ENCODE assay signal across 18 cellular contexts in genomic region chr12:49641748-49642369, GRCh38. TPM values are rescaled to one million over a fixed set of nuclear protein-coding genes. Genes with fewer than 3 reads are reported as not detected.
DNase-seq lines count a peak whose midpoint lies in the region; ATAC-seq, FAIRE-seq and TF ChIP-seq lines count a peak whose summit lies in the region.
"Had no signal": no experiment of that assay in that cellular context is flagged by ENCODE, and none has a peak within 500 bp of the region (broad histone marks: within the 10 kb centered on the region; RNA-seq: fewer than 3 reads in every experiment).

No MANE protein-coding gene starts in this region.

- no peak for TF ChIP-seq RAD21 in HepG2 (CRISPR knock-in tag; IDR thresholded peaks at IDR 0.05)

- H3K27me3 ChIP-seq in HepG2 (ENCODE audit: control insufficient read depth in 1 of 2, insufficient read depth in 2 of 2, low read length in 2 of 2) (no peaks in the 10 kb centered on the region; a peak in 1 of 5 replicates), right lobe of liver (no peaks in the 10 kb centered on the region), endodermal cell (ENCODE audit: control insufficient read depth, insufficient read depth, low read length, poor library complexity, severe bottlenecking) (no peaks in the 10 kb centered on the region), neural progenitor cell (no peaks in the 10 kb centered on the region), suprapubic skin (no peaks in the 10 kb centered on the region)

- H3K4me1 Mint-ChIP-seq in endodermal cell (peaks cover 32% of the 10 kb centered on the region), neural progenitor cell (peaks cover 14% of the 10 kb centered on the region), progenitor cell of endocrine pancreas (ENCODE audit: low read depth) (peaks cover 3% of the 10 kb centered on the region)

- TF ChIP-seq POLR2A in HepG2 (IDR thresholded peaks at IDR 0.05; ENCODE audit: insufficient read depth in 1 of 2, low read depth in 2 of 2, low read length in 2 of 2) (no peak), right lobe of liver (IDR thresholded peaks at IDR 0.05) (no peak), suprapubic skin (IDR thresholded peaks at IDR 0.05) (no peak)

- no peak for FAIRE-seq in HepG2 (lab: Jason Lieb, UNC)

- H3F3A ChIP-seq in neural progenitor cell (ENCODE audit: low read depth), result peaks cover 17% of the 10 kb centered on the region

- peak overlapping the region; percentile 53 for H3K4me2 ChIP-seq in HepG2 (ENCODE audit: low read depth, low read length)
- H3K4me2 ChIP-seq in neural progenitor cell, result no peak overlapping the region
- H3K4me2 ChIP-seq: KMS-11 had no signal

- in situ Hi-C loops in HepG2 (cut with HindIII; ENCODE audit: extremely low pct_ligation_motif_present, low pct_unique_long_range_greater_than_20kb), result loop anchor here (5.0 kb wide), 1 partner anchor 65 kb away; the partner anchor contains the start of gene FMNL3

- H3K9me3 Mint-ChIP-seq in endodermal cell (no peaks in the 10 kb centered on the region), neural progenitor cell (no peaks in the 10 kb centered on the region), progenitor cell of endocrine pancreas (ENCODE audit: low read depth) (no peaks in the 10 kb centered on the region)
- H3K9me3 Mint-ChIP-seq: CD14-positive monocyte had no signal

- intact Hi-C loops in HepG2 (cut with micrococcal nuclease; ENCODE audit: unreplicated experiment) (no loop called here), right lobe of liver (cut with DNase I) (loop anchor here (5.0 kb wide), 1 partner anchor 65 kb away; the partner anchor contains the start of gene FMNL3 (in 2 of the 2))

- TF ChIP-seq CTCF in HepG2 (CRISPR knock-in tag; IDR thresholded peaks at IDR 0.05), result no peak
- TF ChIP-seq CTCF in right lobe of liver (IDR thresholded peaks at IDR 0.05), result no peak
- no peak for TF ChIP-seq CTCF in endodermal cell (conservative IDR thresholded peaks at IDR 0.05)
- no peak for TF ChIP-seq CTCF in neural progenitor cell (IDR thresholded peaks at IDR 0.05)
- TF ChIP-seq CTCF in suprapubic skin (IDR thresholded peaks at IDR 0.05), result no peak
- TF ChIP-seq CTCF in progenitor cell of endocrine pancreas (IDR thresholded peaks at IDR 0.05; ENCODE audit: unreplicated experiment), result no peak

- H3K79me2 ChIP-seq in HepG2 (ENCODE audit: insufficient read depth, low read length), result no peaks in the 10 kb centered on the region
- H3K79me2 ChIP-seq in neural progenitor cell (ENCODE audit: low read depth), result no peaks in the 10 kb centered on the region

- no peak overlapping the region for H3K27ac Mint-ChIP-seq in endodermal cell
- H3K27ac Mint-ChIP-seq in neural progenitor cell, result no peak overlapping the region
- no peak overlapping the region for H3K27ac Mint-ChIP-seq in progenitor cell of endocrine pancreas
- H3K27ac Mint-ChIP-seq: CD14-positive monocyte had no signal

- H3K27me3 Mint-ChIP-seq in endodermal cell (ENCODE audit: insufficient read depth), result no peaks in the 10 kb centered on the region
- H3K27me3 Mint-ChIP-seq in neural progenitor cell (ENCODE audit: insufficient read depth, low read depth), result no peaks in the 10 kb centered on the region
- H3K27me3 Mint-ChIP-seq in progenitor cell of endocrine pancreas, result no peaks in the 10 kb centered on the region

- H3K36me3 ChIP-seq in HepG2 (replicated peaks in 1 of 2; ENCODE audit: control insufficient read depth in 1 of 2, insufficient read depth in 2 of 2, low read length in 2 of 2) (peaks cover 0 to 1% of the 10 kb centered on the region in 2 experiments; a peak in 2 of 5 replicates), right lobe of liver (peaks cover 0 to 12% (median 3%) of the 10 kb centered on the region in 4 donors), endodermal cell (ENCODE audit: control insufficient read depth, insufficient read depth, low read length) (peaks cover 46% of the 10 kb centered on the region), neural progenitor cell (no peaks in the 10 kb centered on the region), suprapubic skin (peaks cover 45% of the 10 kb centered on the region)

- POLR2A ChIA-PET in HepG2 (lab: Yijun Ruan, JAX), result interaction anchor here (1.0 to 1.9 kb wide), 3 partner anchors 18 to 186 kb away, joined by 3 to 15 read pairs (median 5); partner anchors contain the start of genes NCKAP5L, PRPF40B and TMBIM6

- H3K4me3 Mint-ChIP-seq in endodermal cell, result no peak overlapping the region
- H3K4me3 Mint-ChIP-seq in neural progenitor cell, result no peak overlapping the region
- no peak overlapping the region for H3K4me3 Mint-ChIP-seq in progenitor cell of endocrine pancreas (ENCODE audit: low read depth)
- H3K4me3 Mint-ChIP-seq: CD14-positive monocyte had no signal

- H3K9ac ChIP-seq in HepG2 (ENCODE audit: insufficient read depth, low read depth, low read length), result peak overlapping the region; percentile 75
- no peak overlapping the region for H3K9ac ChIP-seq in endodermal cell (ENCODE audit: extremely low read depth, low read length, poor library complexity, severe bottlenecking)
- H3K9ac ChIP-seq in neural progenitor cell, result no peak overlapping the region
- H3K9ac ChIP-seq: KMS-11 had no signal

- H3K36me3 Mint-ChIP-seq in endodermal cell (ENCODE audit: low read depth), result peaks cover 34% of the 10 kb centered on the region
- peaks cover 17% of the 10 kb centered on the region for H3K36me3 Mint-ChIP-seq in neural progenitor cell
- peaks cover 14% of the 10 kb centered on the region for H3K36me3 Mint-ChIP-seq in progenitor cell of endocrine pancreas (ENCODE audit: insufficient read depth)

- DNase-seq in HepG2 (ENCODE audit: low spot score), result no peak
- DNase-seq in right lobe of liver, result no peak
- no peak for DNase-seq in endodermal cell
- no peak for DNase-seq in neural progenitor cell (ENCODE audit: low spot score)
- no peak for DNase-seq in suprapubic skin (ENCODE audit: low spot score in 2 of 2)
- no peak for DNase-seq in progenitor cell of endocrine pancreas (ENCODE audit: low spot score, unreplicated experiment)
- DNase-seq in mucosa of gallbladder (ENCODE audit: low spot score), result no peak
- no peak for DNase-seq in activated CD4-positive, alpha-beta T cell treated with anti-CD3 and anti-CD28 coated beads for 48 hours
- DNase-seq: COR-L47; H7; NCI-H1436; NCI-H2029; NCI-H2171; NCI-H446; NCI-H69; NK-92 treated with Interleukin-12 subunit alpha and Interleukin-12 subunit beta, amount 100 ng/mL, for 24 hours had no signal

- TF ChIP-seq EP300 in HepG2 (IDR thresholded peaks at IDR 0.05; ENCODE audit: low read depth in 2 of 2, low read length in 2 of 2) (no peak), HepG2 (CRISPR knock-in tag; IDR thresholded peaks at IDR 0.05; ENCODE audit: borderline replicate concordance) (no peak), suprapubic skin (IDR thresholded peaks at IDR 0.05) (no peak)

- H3K9me3 ChIP-seq in HepG2 (ENCODE audit: low read length), result no peaks in the 10 kb centered on the region
- H3K9me3 ChIP-seq in right lobe of liver, result no peaks in the 10 kb centered on the region
- no peaks in the 10 kb centered on the region for H3K9me3 ChIP-seq in endodermal cell (ENCODE audit: control insufficient read depth, low read length)
- H3K9me3 ChIP-seq in neural progenitor cell (ENCODE audit: low read depth), result no peaks in the 10 kb centered on the region
- H3K9me3 ChIP-seq in suprapubic skin, result no peaks in the 10 kb centered on the region

- H2AFZ ChIP-seq in HepG2 (ENCODE audit: low read length), result peak overlapping the region; percentile 18
- no peak overlapping the region for H2AFZ ChIP-seq in neural progenitor cell (replicated peaks)

- 96% methylated on average over 13 of the region's 17 CpGs for WGBS in HepG2 (ENCODE audit: low lambda C conversion rate)
- 91% methylated on average over 16 of the region's 17 CpGs for WGBS in right lobe of liver (ENCODE audit: insufficient coverage, low coverage, low lambda C conversion rate, missing lambda C conversion rate)
- WGBS in endodermal cell (ENCODE audit: insufficient coverage in 1 of 2, insufficient read length in 1 of 2), 2 experiments, result 95 to 96% methylated on average over 12 to 17 of the region's 17 CpGs
- 87% methylated on average over 17 of the region's 17 CpGs for WGBS in suprapubic skin

- CTCF ChIA-PET in HepG2 (lab: Yijun Ruan, JAX; ENCODE audit: low intra/inter-chr PET ratio, low total read pairs), result no interaction called here

- BruUV-seq in HepG2 (replicated peaks; lab: Mats Ljungman, UMichigan), result TSS peak; percentile 70

- peaks cover 56% of the 10 kb centered on the region for H3K4me1 ChIP-seq in HepG2 (ENCODE audit: insufficient read depth, low read length)
- peaks cover 0 to 12% (median 6%) of the 10 kb centered on the region in 4 donors for H3K4me1 ChIP-seq in right lobe of liver
- peaks cover 6% of the 10 kb centered on the region for H3K4me1 ChIP-seq in endodermal cell (ENCODE audit: control insufficient read depth, insufficient read depth, low read length)
- peaks cover 9% of the 10 kb centered on the region for H3K4me1 ChIP-seq in neural progenitor cell
- H3K4me1 ChIP-seq in suprapubic skin, result peaks cover 12% of the 10 kb centered on the region

- H4K20me1 ChIP-seq in HepG2 (ENCODE audit: insufficient read depth, low read length) (no peaks in the 10 kb centered on the region), neural progenitor cell (ENCODE audit: low read depth) (no peaks in the 10 kb centered on the region)

- H3K4me3 ChIP-seq in HepG2 (replicated peaks in 1 of 3; ENCODE audit: insufficient read depth in 1 of 3, low read depth in 2 of 3, low read length in 3 of 3), result peak overlapping the region in 1 of 3 experiments; percentile 13; a peak in 1 of 6 replicates
- H3K4me3 ChIP-seq in right lobe of liver, result no peak overlapping the region
- no peak overlapping the region for H3K4me3 ChIP-seq in endodermal cell (ENCODE audit: low read length)
- no peak overlapping the region for H3K4me3 ChIP-seq in neural progenitor cell
- H3K4me3 ChIP-seq in suprapubic skin, result no peak overlapping the region

- peak overlapping the region; percentile 87 for H3K27ac ChIP-seq in HepG2 (ENCODE audit: extremely low read length, insufficient read depth, low read length)
- H3K27ac ChIP-seq in right lobe of liver, result no peak overlapping the region
- peak overlapping the region; percentile 42 for H3K27ac ChIP-seq in endodermal cell (ENCODE audit: low read depth, low read length)
- H3K27ac ChIP-seq in neural progenitor cell, result peak overlapping the region; percentile 37
- peak overlapping the region; percentile 30 for H3K27ac ChIP-seq in suprapubic skin
- H3K27ac ChIP-seq: KMS-11 had no signal

- ATAC-seq in HepG2 (no peak), right lobe of liver (no peak)

RNA-seq across cellular contexts. Expression of gene PRPF40B, which starts 18.5 kb away (rescaled TPM):
- 2.6 and 5.0 TPM in 2 replicates for total RNA-seq in HepG2 (2016; rRNA removed; fragmentation: Illumina TruSeq; extraction: Trizol)
- 2.2 and 2.3 TPM in 2 replicates for total RNA-seq in HepG2 (2016; cell fraction: cytosol; rRNA removed; fragmentation: Illumina TruSeq; extraction: Trizol; ENCODE audit: low read depth)
- 1.9 and 5.0 TPM in 2 replicates for total RNA-seq in HepG2 (2016; cell fraction: insoluble cytoplasmic fraction; rRNA removed; fragmentation: Illumina TruSeq; extraction: Trizol)
- 2.7 and 2.9 TPM in 2 replicates for total RNA-seq in HepG2 (2016; cell fraction: membrane; rRNA removed; fragmentation: Illumina TruSeq; extraction: Trizol)
- total RNA-seq in HepG2 (2016; cell fraction: nucleus; rRNA removed; fragmentation: Illumina TruSeq; extraction: Trizol), result 8.8 and 9.0 TPM in 2 replicates
- polyA plus RNA-seq in HepG2 (2011; rRNA removed), result 7.8 and 9.5 TPM in 2 replicates
- polyA plus RNA-seq in HepG2 (2011; cell fraction: cytosol; rRNA removed), result 3.0 and 3.2 TPM in 2 replicates
- polyA plus RNA-seq in HepG2 (2011; cell fraction: nucleus; rRNA removed), result 63.5 and 64.1 TPM in 2 replicates
- polyA plus RNA-seq in HepG2 (2012), result 4.6 and 6.6 TPM in 2 replicates
- polyA plus RNA-seq in HepG2 (2016; cell fraction: cytosol; fragmentation: Illumina TruSeq; extraction: Trizol; ENCODE audit: low read depth), result 0.79 and 1.2 TPM in 2 replicates
- 2.1 and 3.5 TPM in 2 replicates for polyA plus RNA-seq in HepG2 (2016; cell fraction: insoluble cytoplasmic fraction; fragmentation: Illumina TruSeq; extraction: Trizol; ENCODE audit: low read depth)
- 1.5 and 1.6 TPM in 2 replicates for polyA plus RNA-seq in HepG2 (2016; cell fraction: membrane; fragmentation: Illumina TruSeq; extraction: Trizol; ENCODE audit: low read depth)
- 20.9 and 21.1 TPM in 2 replicates for polyA plus RNA-seq in HepG2 (2016; cell fraction: nucleus; fragmentation: Illumina TruSeq; extraction: Trizol; ENCODE audit: insufficient read depth, low read depth)
- polyA minus RNA-seq in HepG2 (2011; rRNA and poly(A)+ RNA removed; ENCODE audit: low replicate concordance), result 10.3 and 11.0 TPM in 2 replicates
- polyA minus RNA-seq in HepG2 (2011; cell fraction: cytosol; rRNA and poly(A)+ RNA removed), result 1.3 and 2.6 TPM in 2 replicates
- 17.3 and 22.3 TPM in 2 replicates for polyA minus RNA-seq in HepG2 (2011; cell fraction: nucleus; rRNA and poly(A)+ RNA removed)
- 1 to 10 TPM; 4.7 to 8.2 (median 6.3) TPM for total RNA-seq in right lobe of liver
- total RNA-seq in endodermal cell, result 10 to 100 TPM; 33.8 to 45.6 TPM
- 29.5 TPM for polyA plus RNA-seq in endodermal cell (2013, experiment 1 of 2)
- polyA plus RNA-seq in endodermal cell (2013, experiment 2 of 2), result 25.0 TPM
- 18.1 and 30.5 TPM in 2 replicates for total RNA-seq in neural progenitor cell (ENCODE audit: low replicate concordance)
- 10 to 100 TPM; 10.1 to 38.9 (median 15.4) TPM for total RNA-seq in suprapubic skin
- total RNA-seq in progenitor cell of endocrine pancreas, result 57.4 and 63.4 TPM in 2 replicates
- 33.4 TPM for total RNA-seq in mucosa of gallbladder

RNA-seq across cellular contexts. Expression of gene FAM186B, which starts 36.4 kb away (rescaled TPM):
- total RNA-seq in HepG2 (2016; rRNA removed; fragmentation: Illumina TruSeq; extraction: Trizol) (0.17 and 0.20 TPM in 2 replicates), right lobe of liver (1 to 10 TPM in 1 of 6 experiments, under 1 TPM in 5; 0.24 to 1.4 (median 0.71) TPM), endodermal cell (under 1 TPM; 0.22 to 0.26 TPM), neural progenitor cell (ENCODE audit: low replicate concordance) (0.25 TPM in 1 of 2 replicates, not detected in the other), suprapubic skin (1 to 10 TPM in 2 of 4 donors, under 1 TPM in 1, not detected in 1; 0.44 to 1.9 (median 1.1) TPM), progenitor cell of endocrine pancreas (0.20 and 0.24 TPM in 2 replicates), mucosa of gallbladder (0.32 TPM)
- not detected in 2 replicates for total RNA-seq in HepG2 (2016; cell fraction: cytosol; rRNA removed; fragmentation: Illumina TruSeq; extraction: Trizol; ENCODE audit: low read depth)
- 0.21 and 0.30 TPM in 2 replicates for total RNA-seq in HepG2 (2016; cell fraction: insoluble cytoplasmic fraction; rRNA removed; fragmentation: Illumina TruSeq; extraction: Trizol)
- total RNA-seq in HepG2 (2016; cell fraction: membrane; rRNA removed; fragmentation: Illumina TruSeq; extraction: Trizol), result 0.14 and 0.15 TPM in 2 replicates
- total RNA-seq in HepG2 (2016; cell fraction: nucleus; rRNA removed; fragmentation: Illumina TruSeq; extraction: Trizol), result 0.16 TPM in 1 of 2 replicates, not detected in the other
- polyA plus RNA-seq in HepG2 (2011; rRNA removed), result 0.05 and 0.07 TPM in 2 replicates
- polyA plus RNA-seq in HepG2 (2011; cell fraction: cytosol; rRNA removed), result 0.03 and 0.12 TPM in 2 replicates
- 0.07 and 0.08 TPM in 2 replicates for polyA plus RNA-seq in HepG2 (2011; cell fraction: nucleus; rRNA removed)
- polyA plus RNA-seq in HepG2 (2012), result 0.19 and 0.44 TPM in 2 replicates
- polyA plus RNA-seq in HepG2 (2016; cell fraction: cytosol; fragmentation: Illumina TruSeq; extraction: Trizol; ENCODE audit: low read depth), result not detected in 2 replicates
- 0.20 and 0.25 TPM in 2 replicates for polyA plus RNA-seq in HepG2 (2016; cell fraction: insoluble cytoplasmic fraction; fragmentation: Illumina TruSeq; extraction: Trizol; ENCODE audit: low read depth)
- 0.14 and 0.23 TPM in 2 replicates for polyA plus RNA-seq in HepG2 (2016; cell fraction: membrane; fragmentation: Illumina TruSeq; extraction: Trizol; ENCODE audit: low read depth)
- polyA plus RNA-seq in HepG2 (2016; cell fraction: nucleus; fragmentation: Illumina TruSeq; extraction: Trizol; ENCODE audit: insufficient read depth, low read depth), result not detected in 2 replicates
- 0.22 TPM in 1 of 2 replicates, not detected in the other for polyA minus RNA-seq in HepG2 (2011; rRNA and poly(A)+ RNA removed; ENCODE audit: low replicate concordance)
- not detected in 2 replicates for polyA minus RNA-seq in HepG2 (2011; cell fraction: cytosol; rRNA and poly(A)+ RNA removed)
- 0.25 TPM in 1 of 2 replicates, not detected in the other for polyA minus RNA-seq in HepG2 (2011; cell fraction: nucleus; rRNA and poly(A)+ RNA removed)
- 0.18 TPM for polyA plus RNA-seq in endodermal cell (2013, experiment 1 of 2)
- polyA plus RNA-seq in endodermal cell (2013, experiment 2 of 2), result 0.08 TPM
- polyA plus RNA-seq: CD14-positive monocyte had no signal

Comparison
In these comparisons a context has a peak if more than half of its experiments do, and no peak if none do; other contexts are left out.
1. H3K27ac ChIP-seq: peak in HepG2 (single experiment), endodermal cell (single experiment), neural progenitor cell (single experiment) and suprapubic skin (single experiment); none in right lobe of liver (0 of 3).